In genomic region chr6:65000815-65001214, GRCh38 we compare ENCODE assay signal across 39 cellular contexts.
"Had no signal": no experiment of that assay in that cellular context is flagged by ENCODE, and none has a peak within 500 bp of the region (broad histone marks: within the 10 kb centered on the region; RNA-seq: fewer than 3 reads in every experiment).

No MANE protein-coding gene starts in this region.

- ATAC-seq: activated naive CD4-positive, alpha-beta T cell treated with anti-CD3 and anti-CD28 coated beads, Interleukin-2, amount 50 U/mL, for 72 hours; activated naive CD8-positive, alpha-beta T cell treated with anti-CD3 and anti-CD28 coated beads, Interleukin-2, amount 50 U/mL, for 24 hours; activated T-cell treated with anti-CD3 and anti-CD28 coated beads, Interleukin-2, amount 50 U/mL, for 4 hours; activated T-cell treated with anti-CD3 and anti-CD28 coated beads, Interleukin-2, amount 50 U/mL, for 72 hours; activated T-helper 17 cell treated with anti-CD3 and anti-CD28 coated beads, Interleukin-2, amount 50 U/mL, for 72 hours; body of pancreas had no signal

- H3K27me3 ChIP-seq: adrenal gland, ascending aorta, body of pancreas, brain microvascular endothelial cell, breast epithelium, cardiac muscle cell had no signal

- H3K4me3 Mint-ChIP-seq: activated naive CD4-positive, alpha-beta T cell treated with anti-CD3 and anti-CD28 coated beads for 36 hours; activated naive CD4-positive, alpha-beta T cell treated with anti-CD3 and anti-CD28 coated beads, Interleukin-2, amount 10 ng/mL, durations not matched to agents 7 days and 5 days; activated naive CD4-positive, alpha-beta T cell treated with anti-CD3 and anti-CD28 coated beads, Interleukin-2, amount 50 U/mL, for 24 hours; activated naive CD8-positive, alpha-beta T cell; activated naive CD8-positive, alpha-beta T cell treated with anti-CD3 and anti-CD28 coated beads, Interleukin-2, amount 10 ng/mL, durations not matched to agents 7 days and 5 days; activated naive CD8-positive, alpha-beta T cell treated with anti-CD3 and anti-CD28 coated beads, Interleukin-2, amount 50 U/mL, for 24 hours; activated T-cell treated with anti-CD3 and anti-CD28 coated beads, Interleukin-2, amount 50 U/mL, for 24 hours; activated T-cell treated with anti-CD3 and anti-CD28 coated beads, Interleukin-2, amount 50 U/mL, for 4 hours; activated T-cell treated with anti-CD3 and anti-CD28 coated beads, Interleukin-2, amount 50 U/mL, for 72 hours; activated T-helper 1 cell treated with anti-CD3 and anti-CD28 coated beads, Interleukin-12 subunit alpha, Interleukin-12 subunit beta, Interleukin-2, Interleukin-4 antibody, amounts not matched to agents 30 ng/mL and 10 ng/mL and 1 ng/mL, durations not matched to agents 14 hours and 24 hours and 36 hours; activated T-helper 17 cell treated with anti-CD3 and anti-CD28 coated beads, Interleukin-2, amount 50 U/mL, for 72 hours; brain; central memory CD8-positive, alpha-beta T cell had no signal

- H3K36me3 ChIP-seq: adrenal gland, ascending aorta, brain microvascular endothelial cell, breast epithelium, cardiac muscle cell had no signal

- H3K9me3 Mint-ChIP-seq: activated naive CD4-positive, alpha-beta T cell treated with anti-CD3 and anti-CD28 coated beads, Interleukin-2, amount 50 U/mL, for 24 hours; activated naive CD8-positive, alpha-beta T cell treated with anti-CD3 and anti-CD28 coated beads, Interleukin-2, amount 50 U/mL, for 24 hours had no signal

- H3K4me1 ChIP-seq: adrenal gland, ascending aorta, breast epithelium had no signal

- H3K27ac ChIP-seq: adrenal gland, ascending aorta, body of pancreas, brain microvascular endothelial cell, breast epithelium, cardiac muscle cell had no signal

- FAIRE-seq: astrocyte, bronchial epithelial cell had no signal

- H3K27ac Mint-ChIP-seq: activated naive CD4-positive, alpha-beta T cell treated with anti-CD3 and anti-CD28 coated beads for 36 hours; activated naive CD4-positive, alpha-beta T cell treated with anti-CD3 and anti-CD28 coated beads, Interleukin-2, amount 10 ng/mL, durations not matched to agents 7 days and 5 days; activated naive CD4-positive, alpha-beta T cell treated with anti-CD3 and anti-CD28 coated beads, Interleukin-2, amount 50 U/mL, for 24 hours; activated naive CD4-positive, alpha-beta T cell treated with anti-CD3 and anti-CD28 coated beads, Interleukin-2, amount 50 U/mL, for 72 hours; activated naive CD8-positive, alpha-beta T cell; activated naive CD8-positive, alpha-beta T cell treated with anti-CD3 and anti-CD28 coated beads, Interleukin-2, amount 10 ng/mL, durations not matched to agents 7 days and 5 days; activated naive CD8-positive, alpha-beta T cell treated with anti-CD3 and anti-CD28 coated beads, Interleukin-2, amount 50 U/mL, for 24 hours; activated T-cell treated with anti-CD3 and anti-CD28 coated beads, Interleukin-2, amount 50 U/mL, for 24 hours; activated T-cell treated with anti-CD3 and anti-CD28 coated beads, Interleukin-2, amount 50 U/mL, for 72 hours; activated T-helper 1 cell treated with anti-CD3 and anti-CD28 coated beads, Interleukin-12 subunit alpha, Interleukin-12 subunit beta, Interleukin-2, Interleukin-4 antibody, amounts not matched to agents 30 ng/mL and 10 ng/mL and 1 ng/mL, durations not matched to agents 14 hours and 24 hours and 36 hours; activated T-helper 17 cell treated with anti-CD3 and anti-CD28 coated beads, Interleukin-2, amount 50 U/mL, for 72 hours; activated T-helper 2 cell treated with anti-CD3 and anti-CD28 coated beads, Interferon-gamma antibody, Interleukin-2, Interleukin-4, amounts not matched to agents 10 μg/mL and 5 μg/mL and 100 μg/mL, durations not matched to agents 14 hours and 24 hours and 36 hours; brain had no signal

- H3K27me3 Mint-ChIP-seq: activated naive CD4-positive, alpha-beta T cell treated with anti-CD3 and anti-CD28 coated beads, Interleukin-2, amount 10 ng/mL, durations not matched to agents 7 days and 5 days; activated naive CD4-positive, alpha-beta T cell treated with anti-CD3 and anti-CD28 coated beads, Interleukin-2, amount 50 U/mL, for 24 hours; activated naive CD8-positive, alpha-beta T cell; activated naive CD8-positive, alpha-beta T cell treated with anti-CD3 and anti-CD28 coated beads, Interleukin-2, amount 10 ng/mL, durations not matched to agents 7 days and 5 days; activated naive CD8-positive, alpha-beta T cell treated with anti-CD3 and anti-CD28 coated beads, Interleukin-2, amount 50 U/mL, for 24 hours; activated T-cell treated with anti-CD3 and anti-CD28 coated beads, Interleukin-2, amount 50 U/mL, for 24 hours; activated T-helper 17 cell treated with anti-CD3 and anti-CD28 coated beads, Interleukin-2, amount 50 U/mL, for 72 hours; brain; central memory CD8-positive, alpha-beta T cell had no signal

- H3K36me3 Mint-ChIP-seq: activated naive CD4-positive, alpha-beta T cell treated with anti-CD3 and anti-CD28 coated beads, Interleukin-2, amount 10 ng/mL, durations not matched to agents 7 days and 5 days; activated naive CD4-positive, alpha-beta T cell treated with anti-CD3 and anti-CD28 coated beads, Interleukin-2, amount 50 U/mL, for 24 hours; activated naive CD8-positive, alpha-beta T cell; activated naive CD8-positive, alpha-beta T cell treated with anti-CD3 and anti-CD28 coated beads, Interleukin-2, amount 10 ng/mL, durations not matched to agents 7 days and 5 days; brain had no signal

- H3K4me3 ChIP-seq: adrenal gland, ascending aorta, body of pancreas, breast epithelium, cardiac muscle cell had no signal

- H3K4me1 Mint-ChIP-seq: activated naive CD4-positive, alpha-beta T cell treated with anti-CD3 and anti-CD28 coated beads, Interleukin-2, amount 10 ng/mL, durations not matched to agents 7 days and 5 days; activated naive CD4-positive, alpha-beta T cell treated with anti-CD3 and anti-CD28 coated beads, Interleukin-2, amount 50 U/mL, for 24 hours; activated naive CD8-positive, alpha-beta T cell treated with anti-CD3 and anti-CD28 coated beads, Interleukin-2, amount 10 ng/mL, durations not matched to agents 7 days and 5 days; activated naive CD8-positive, alpha-beta T cell treated with anti-CD3 and anti-CD28 coated beads, Interleukin-2, amount 50 U/mL, for 24 hours; activated T-helper 17 cell treated with anti-CD3 and anti-CD28 coated beads, Interleukin-2, amount 50 U/mL, for 72 hours; central memory CD8-positive, alpha-beta T cell had no signal

- DNase-seq: activated effector memory CD4-positive, alpha-beta T cell treated with anti-CD3 and anti-CD28 coated beads, Interleukin-2, amount 50 U/mL, for 16 hours; activated effector memory CD4-positive, alpha-beta T cell treated with Interleukin-2 at 50 U/mL for 16 hours; activated gamma-delta T cell; activated gamma-delta T cell treated with Interleukin-2 at 50 U/mL for 16 hours; activated naive CD4-positive, alpha-beta T cell; activated naive CD4-positive, alpha-beta T cell treated with anti-CD3 and anti-CD28 coated beads for 36 hours; activated naive CD4-positive, alpha-beta T cell treated with anti-CD3 and anti-CD28 coated beads, Interleukin-2, amount 10 ng/mL, durations not matched to agents 7 days and 5 days; activated naive CD4-positive, alpha-beta T cell treated with anti-CD3 and anti-CD28 coated beads, Interleukin-2, amount 50 U/mL, for 16 hours; activated naive CD4-positive, alpha-beta T cell treated with Interleukin-2 at 50 U/mL for 16 hours; activated naive CD8-positive, alpha-beta T cell treated with anti-CD3 and anti-CD28 coated beads, Interleukin-2, amount 10 ng/mL, durations not matched to agents 7 days and 5 days; activated naive CD8-positive, alpha-beta T cell treated with anti-CD3 and anti-CD28 coated beads, Interleukin-2, amount 50 U/mL, for 24 hours; activated T-cell treated with anti-CD3 and anti-CD28 coated beads, Interleukin-2, amount 50 U/mL, for 1 hour; activated T-cell treated with anti-CD3 and anti-CD28 coated beads, Interleukin-2, amount 50 U/mL, for 24 hours; activated T-cell treated with anti-CD3 and anti-CD28 coated beads, Interleukin-2, amount 50 U/mL, for 4 hours; activated T-cell treated with anti-CD3 and anti-CD28 coated beads, Interleukin-2, amount 50 U/mL, for 48 hours; activated T-cell treated with anti-CD3 and anti-CD28 coated beads, Interleukin-2, amount 50 U/mL, for 72 hours; adrenal gland; amniotic stem cell; amygdala; anterior cingulate cortex; aorta; body of pancreas; brain microvascular endothelial cell; caudate nucleus; central memory CD4-positive, alpha-beta T cell; cerebellar nuclear complex had no signal

- H3K9me3 ChIP-seq: adrenal gland, ascending aorta, body of pancreas, breast epithelium had no signal
